21 cellular contexts compared by ENCODE assay signal in genomic region chr13:60013166-60013565, GRCh38.
"Had no signal": no experiment of that assay in that cellular context is flagged by ENCODE, and none has a peak within 500 bp of the region (broad histone marks: within the 10 kb centered on the region; RNA-seq: fewer than 3 reads in every experiment).

No MANE protein-coding gene starts in this region.

- H3K4me2 ChIP-seq: smooth muscle cell had no signal

- H3K27ac ChIP-seq: lower lobe of right lung, prostate gland, right atrium auricular region, suprapubic skin, vagina had no signal

- H3K36me3 Mint-ChIP-seq: naive B cell had no signal

- H3K9me3 ChIP-seq: colonic mucosa, lower lobe of right lung, prostate gland, right atrium auricular region, suprapubic skin, vagina had no signal

- H3K36me3 ChIP-seq: colonic mucosa, lower lobe of right lung, prostate gland, right atrium auricular region, suprapubic skin, vagina had no signal

- H3K4me1 ChIP-seq: lower lobe of right lung, prostate gland, right atrium auricular region, vagina had no signal

- H3K9me3 Mint-ChIP-seq: dendritic cell treated with granulocyte-macrophage colony-stimulating factor and Interleukin-4, amounts not matched to agents 40 ng/mL and 50 ng/mL, for 4 days; naive B cell; nephron; stimulated activated naive CD8-positive, alpha-beta T cell treated with anti-CD3 and anti-CD28 coated beads, Interleukin-15, amount 100 ng/mL, for 72 hours had no signal

- ATAC-seq: left ventricle myocardium superior; sciatic nerve; stimulated activated naive CD8-positive, alpha-beta T cell treated with anti-CD3 and anti-CD28 coated beads, Interleukin-15, amount 100 ng/mL, for 72 hours had no signal

- H3K4me3 Mint-ChIP-seq: dendritic cell treated with granulocyte-macrophage colony-stimulating factor and Interleukin-4, amounts not matched to agents 40 ng/mL and 50 ng/mL, for 4 days; naive B cell; nephron; stimulated activated naive CD8-positive, alpha-beta T cell treated with anti-CD3 and anti-CD28 coated beads, Interleukin-15, amount 100 ng/mL, for 72 hours had no signal

- H3K4me1 Mint-ChIP-seq: naive B cell; nephron; stimulated activated naive CD8-positive, alpha-beta T cell treated with anti-CD3 and anti-CD28 coated beads, Interleukin-15, amount 100 ng/mL, for 72 hours had no signal

- H3K4me3 ChIP-seq: colonic mucosa, lower lobe of right lung, prostate gland, right atrium auricular region, smooth muscle cell, suprapubic skin, vagina had no signal

- H3K27me3 Mint-ChIP-seq: dendritic cell treated with granulocyte-macrophage colony-stimulating factor and Interleukin-4, amounts not matched to agents 40 ng/mL and 50 ng/mL, for 4 days; naive B cell; stimulated activated naive CD8-positive, alpha-beta T cell treated with anti-CD3 and anti-CD28 coated beads, Interleukin-15, amount 100 ng/mL, for 72 hours had no signal

- H3K27me3 ChIP-seq: colonic mucosa, right atrium auricular region, suprapubic skin, vagina had no signal

- H3K27ac Mint-ChIP-seq: dendritic cell treated with granulocyte-macrophage colony-stimulating factor and Interleukin-4, amounts not matched to agents 40 ng/mL and 50 ng/mL, for 4 days; naive B cell; stimulated activated naive CD8-positive, alpha-beta T cell treated with anti-CD3 and anti-CD28 coated beads, Interleukin-15, amount 100 ng/mL, for 72 hours had no signal

- DNase-seq: effector memory CD4-positive, alpha-beta T cell; left ventricle myocardium superior; lower lobe of right lung; naive B cell; nucleus accumbens; stimulated activated CD4-positive, alpha-beta T cell treated with anti-CD3 and anti-CD28 coated beads, Interleukin-12 subunit alpha, Interleukin-12 subunit beta, amount 100 ng/mL, for 4 hours; stimulated activated CD4-positive, alpha-beta T cell treated with anti-CD3 and anti-CD28 coated beads, Interleukin-1b, Interleukin-23, amount 100 ng/mL, for 48 hours; stimulated activated CD4-positive, alpha-beta T cell treated with anti-CD3 and anti-CD28 coated beads, Interleukin-4, amount 100 ng/mL, for 1 hour; stimulated activated CD8-positive, alpha-beta memory T cell treated with anti-CD3 and anti-CD28 coated beads, Interleukin-4, amount 100 ng/mL, for 48 hours; stimulated activated naive CD4-positive, alpha-beta T cell; stimulated activated naive CD8-positive, alpha-beta T cell treated with anti-CD3 and anti-CD28 coated beads, Interleukin-15, amount 100 ng/mL, for 72 hours; trophoblast cell had no signal
